ENCODE assay signal across 1 cellular context in genomic region chr15:48514103-48514817, GRCh38.
A peak's percentile ranks its signal among the peaks of the same experiment; 100 is the strongest.
TF ChIP-seq lines count a peak whose summit lies in the region.

No MANE protein-coding gene starts in this region.

TF ChIP-seq in K562, 482 proteins besides CTCF, POLR2A, EP300 and RAD21 (continued from another document):
- TF ChIP-seq, protein P1, sequence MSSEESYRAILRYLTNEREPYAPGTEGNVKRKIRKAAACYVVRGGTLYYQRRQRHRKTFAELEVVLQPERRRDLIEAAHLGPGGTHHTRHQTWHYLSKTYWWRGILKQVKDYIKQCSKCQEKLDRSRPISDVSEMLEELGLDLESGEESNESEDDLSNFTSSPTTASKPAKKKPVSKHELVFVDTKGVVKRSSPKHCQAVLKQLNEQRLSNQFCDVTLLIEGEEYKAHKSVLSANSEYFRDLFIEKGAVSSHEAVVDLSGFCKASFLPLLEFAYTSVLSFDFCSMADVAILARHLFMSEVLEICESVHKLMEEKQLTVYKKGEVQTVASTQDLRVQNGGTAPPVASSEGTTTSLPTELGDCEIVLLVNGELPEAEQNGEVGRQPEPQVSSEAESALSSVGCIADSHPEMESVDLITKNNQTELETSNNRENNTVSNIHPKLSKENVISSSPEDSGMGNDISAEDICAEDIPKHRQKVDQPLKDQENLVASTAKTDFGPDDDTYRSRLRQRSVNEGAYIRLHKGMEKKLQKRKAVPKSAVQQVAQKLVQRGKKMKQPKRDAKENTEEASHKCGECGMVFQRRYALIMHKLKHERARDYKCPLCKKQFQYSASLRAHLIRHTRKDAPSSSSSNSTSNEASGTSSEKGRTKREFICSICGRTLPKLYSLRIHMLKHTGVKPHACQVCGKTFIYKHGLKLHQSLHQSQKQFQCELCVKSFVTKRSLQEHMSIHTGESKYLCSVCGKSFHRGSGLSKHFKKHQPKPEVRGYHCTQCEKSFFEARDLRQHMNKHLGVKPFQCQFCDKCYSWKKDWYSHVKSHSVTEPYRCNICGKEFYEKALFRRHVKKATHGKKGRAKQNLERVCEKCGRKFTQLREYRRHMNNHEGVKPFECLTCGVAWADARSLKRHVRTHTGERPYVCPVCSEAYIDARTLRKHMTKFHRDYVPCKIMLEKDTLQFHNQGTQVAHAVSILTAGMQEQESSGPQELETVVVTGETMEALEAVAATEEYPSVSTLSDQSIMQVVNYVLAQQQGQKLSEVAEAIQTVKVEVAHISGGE (CRISPR knock-in tag; IDR thresholded peaks at IDR 0.05), result no peak
- TF ChIP-seq TBL1XR1 (IDR thresholded peaks at IDR 0.05; ENCODE audit: low read length in 2 of 2), result no peak
- TF ChIP-seq, protein P2, sequence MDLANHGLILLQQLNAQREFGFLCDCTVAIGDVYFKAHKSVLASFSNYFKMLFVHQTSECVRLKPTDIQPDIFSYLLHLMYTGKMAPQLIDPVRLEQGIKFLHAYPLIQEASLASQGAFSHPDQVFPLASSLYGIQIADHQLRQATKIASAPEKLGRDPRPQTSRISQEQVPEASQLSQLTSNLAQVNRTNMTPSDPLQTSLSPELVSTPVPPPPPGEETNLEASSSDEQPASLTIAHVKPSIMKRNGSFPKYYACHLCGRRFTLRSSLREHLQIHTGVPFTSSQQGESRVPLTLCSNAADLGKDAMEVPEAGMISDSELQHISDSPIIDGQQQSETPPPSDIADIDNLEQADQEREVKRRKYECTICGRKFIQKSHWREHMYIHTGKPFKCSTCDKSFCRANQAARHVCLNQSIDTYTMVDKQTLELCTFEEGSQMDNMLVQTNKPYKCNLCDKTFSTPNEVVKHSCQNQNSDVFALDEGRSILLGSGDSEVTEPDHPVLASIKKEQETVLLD (IDR thresholded peaks at IDR 0.05), result no peak
- TF ChIP-seq, protein P3, sequence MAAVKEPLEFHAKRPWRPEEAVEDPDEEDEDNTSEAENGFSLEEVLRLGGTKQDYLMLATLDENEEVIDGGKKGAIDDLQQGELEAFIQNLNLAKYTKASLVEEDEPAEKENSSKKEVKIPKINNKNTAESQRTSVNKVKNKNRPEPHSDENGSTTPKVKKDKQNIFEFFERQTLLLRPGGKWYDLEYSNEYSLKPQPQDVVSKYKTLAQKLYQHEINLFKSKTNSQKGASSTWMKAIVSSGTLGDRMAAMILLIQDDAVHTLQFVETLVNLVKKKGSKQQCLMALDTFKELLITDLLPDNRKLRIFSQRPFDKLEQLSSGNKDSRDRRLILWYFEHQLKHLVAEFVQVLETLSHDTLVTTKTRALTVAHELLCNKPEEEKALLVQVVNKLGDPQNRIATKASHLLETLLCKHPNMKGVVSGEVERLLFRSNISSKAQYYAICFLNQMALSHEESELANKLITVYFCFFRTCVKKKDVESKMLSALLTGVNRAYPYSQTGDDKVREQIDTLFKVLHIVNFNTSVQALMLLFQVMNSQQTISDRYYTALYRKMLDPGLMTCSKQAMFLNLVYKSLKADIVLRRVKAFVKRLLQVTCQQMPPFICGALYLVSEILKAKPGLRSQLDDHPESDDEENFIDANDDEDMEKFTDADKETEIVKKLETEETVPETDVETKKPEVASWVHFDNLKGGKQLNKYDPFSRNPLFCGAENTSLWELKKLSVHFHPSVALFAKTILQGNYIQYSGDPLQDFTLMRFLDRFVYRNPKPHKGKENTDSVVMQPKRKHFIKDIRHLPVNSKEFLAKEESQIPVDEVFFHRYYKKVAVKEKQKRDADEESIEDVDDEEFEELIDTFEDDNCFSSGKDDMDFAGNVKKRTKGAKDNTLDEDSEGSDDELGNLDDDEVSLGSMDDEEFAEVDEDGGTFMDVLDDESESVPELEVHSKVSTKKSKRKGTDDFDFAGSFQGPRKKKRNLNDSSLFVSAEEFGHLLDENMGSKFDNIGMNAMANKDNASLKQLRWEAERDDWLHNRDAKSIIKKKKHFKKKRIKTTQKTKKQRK (IDR thresholded peaks at IDR 0.05; ENCODE audit: borderline replicate concordance, low read depth, low read length), result no peak
- TF ChIP-seq, protein P4, sequence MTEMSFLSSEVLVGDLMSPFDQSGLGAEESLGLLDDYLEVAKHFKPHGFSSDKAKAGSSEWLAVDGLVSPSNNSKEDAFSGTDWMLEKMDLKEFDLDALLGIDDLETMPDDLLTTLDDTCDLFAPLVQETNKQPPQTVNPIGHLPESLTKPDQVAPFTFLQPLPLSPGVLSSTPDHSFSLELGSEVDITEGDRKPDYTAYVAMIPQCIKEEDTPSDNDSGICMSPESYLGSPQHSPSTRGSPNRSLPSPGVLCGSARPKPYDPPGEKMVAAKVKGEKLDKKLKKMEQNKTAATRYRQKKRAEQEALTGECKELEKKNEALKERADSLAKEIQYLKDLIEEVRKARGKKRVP (CRISPR knock-in tag; IDR thresholded peaks at IDR 0.05), result no peak
- TF ChIP-seq SRF (CRISPR knock-in tag; IDR thresholded peaks at IDR 0.05), result no peak
- no peak for TF ChIP-seq ZBTB5 (IDR thresholded peaks at IDR 0.05)
- TF ChIP-seq DDX20 (tag; IDR thresholded peaks at IDR 0.05; ENCODE audit: low read depth), result no peak
- TF ChIP-seq ZNF316 (IDR thresholded peaks at IDR 0.05), result peak; percentile 89
- no peak for TF ChIP-seq ASH1L (IDR thresholded peaks at IDR 0.05; ENCODE audit: borderline replicate concordance, low read depth, partially characterized antibody)
